8 cellular contexts compared by ENCODE assay signal in genomic region chr17:29568331-29569244, GRCh38. TPM values are rescaled to one million over a fixed set of nuclear protein-coding genes. Genes with fewer than 3 reads are reported as not detected.
DNase-seq lines count a peak whose midpoint lies in the region; ATAC-seq and TF ChIP-seq lines count a peak whose summit lies in the region.

Gene TP53I13, plus strand, starts transcription at chr17:29568701. Its CDS starts 58 bp downstream, at chr17:29568759.

- peak within 1 kb of the TSS; percentile 58 for H3K9ac ChIP-seq in neural progenitor cell

- H3K4me3 Mint-ChIP-seq in neural progenitor cell, result peak within 1 kb of the TSS; percentile 95

- H3K9me3 Mint-ChIP-seq in neural progenitor cell, result no peaks in the 10 kb centered on the region

- peak in 1 of 2 donors; percentile 20 for TF ChIP-seq POLR2A in suprapubic skin (IDR thresholded peaks at IDR 0.05)

- peak within 1 kb of the TSS; percentile 96 for H3K4me2 ChIP-seq in neural progenitor cell

- H3K36me3 ChIP-seq in neural progenitor cell, result no peaks in the 10 kb centered on the region
- peaks cover 5% of the 10 kb centered on the region for H3K36me3 ChIP-seq in suprapubic skin

- DNase-seq in COLO829 (ENCODE audit: low spot score), result peak; percentile 60
- DNase-seq in KG1 (lab: John Stamatoyannopoulos, UW), result peak; percentile 64
- peak; percentile 88 for DNase-seq in SIG-M5 treated with dmso at 0.1 percent for 504 hours (lab: John Stamatoyannopoulos, UW; ENCODE audit: unreplicated experiment)
- DNase-seq in activated effector memory CD4-positive, alpha-beta T cell treated with anti-CD3 and anti-CD28 coated beads, Interleukin-2, amount 50 U/mL, for 16 hours, result peak; percentile 96
- DNase-seq in fibroblast of villous mesenchyme (ENCODE audit: low read depth), result peak; percentile 90
- peak; percentile 93 for DNase-seq in neural progenitor cell (ENCODE audit: low spot score)
- DNase-seq in suprapubic skin (ENCODE audit: low spot score in 2 of 2), result peak; percentile 90 to 91

- no peaks in the 10 kb centered on the region for H3K9me3 ChIP-seq in neural progenitor cell (ENCODE audit: low read depth)
- H3K9me3 ChIP-seq in suprapubic skin, result no peaks in the 10 kb centered on the region

- ATAC-seq in GM21423 (IDR thresholded peaks at IDR 0.05; ENCODE audit: unreplicated experiment), result peak; percentile 33

- H3K79me2 ChIP-seq in neural progenitor cell (ENCODE audit: low read depth), result peaks cover 7% of the 10 kb centered on the region

- peaks cover 43% of the 10 kb centered on the region for H4K20me1 ChIP-seq in neural progenitor cell (ENCODE audit: low read depth)

- H3K4me1 ChIP-seq in neural progenitor cell, result peaks cover 24% of the 10 kb centered on the region
- peaks cover 73% of the 10 kb centered on the region for H3K4me1 ChIP-seq in suprapubic skin

- peaks cover 30% of the 10 kb centered on the region for H3K4me1 Mint-ChIP-seq in neural progenitor cell

- no peak within 1 kb of the TSS for H3K27ac Mint-ChIP-seq in neural progenitor cell

- peaks cover 42% of the 10 kb centered on the region for H3K27me3 ChIP-seq in neural progenitor cell
- no peaks in the 10 kb centered on the region for H3K27me3 ChIP-seq in suprapubic skin

- WGBS in suprapubic skin, result 11% methylated on average over 3 of the region's 85 CpGs

- TF ChIP-seq EP300 in suprapubic skin (IDR thresholded peaks at IDR 0.05), result no peak

- peaks cover 41% of the 10 kb centered on the region for H3F3A ChIP-seq in neural progenitor cell (ENCODE audit: low read depth)

- H3K27ac ChIP-seq in neural progenitor cell (no peak within 1 kb of the TSS), suprapubic skin (peak within 1 kb of the TSS; percentile 85)

- TF ChIP-seq CTCF in fibroblast of villous mesenchyme (IDR thresholded peaks at IDR 0.05; ENCODE audit: insufficient read depth, low read depth, low read length), result no peak
- no peak for TF ChIP-seq CTCF in neural progenitor cell (IDR thresholded peaks at IDR 0.05)
- TF ChIP-seq CTCF in suprapubic skin (IDR thresholded peaks at IDR 0.05), result no peak

- H3K4me3 ChIP-seq in fibroblast of villous mesenchyme (ENCODE audit: low read depth, low read length) (peak within 1 kb of the TSS; percentile 78), neural progenitor cell (peak within 1 kb of the TSS; percentile 71), suprapubic skin (peak within 1 kb of the TSS; percentile 69)

- H3K36me3 Mint-ChIP-seq in neural progenitor cell, result peaks cover 4% of the 10 kb centered on the region

- peaks cover 29% of the 10 kb centered on the region for H3K27me3 Mint-ChIP-seq in neural progenitor cell (ENCODE audit: insufficient read depth, low read depth)

- H2AFZ ChIP-seq in neural progenitor cell (replicated peaks), result peak within 1 kb of the TSS; percentile 97

RNA-seq across cellular contexts. Expression of gene TP53I13, which starts in this region (rescaled TPM):
- 51.8 and 54.8 TPM in 2 replicates for total RNA-seq in fibroblast of villous mesenchyme
- total RNA-seq in neural progenitor cell (ENCODE audit: low replicate concordance), result 9.2 and 47.0 TPM in 2 replicates
- total RNA-seq in suprapubic skin, result 10 to 100 TPM; 31.6 to 45.9 (median 40.3) TPM
